In genomic region chr1:203476223-203476622, GRCh38 we compare ENCODE assay signal across 12 cellular contexts. TPM values are rescaled to one million over a fixed set of nuclear protein-coding genes. Genes with fewer than 3 reads are reported as not detected.
A peak's percentile ranks its signal among the peaks of the same experiment; 100 is the strongest.
DNase-seq lines count a peak whose midpoint lies in the region; ATAC-seq, FAIRE-seq and TF ChIP-seq lines count a peak whose summit lies in the region.
"Had no signal": no experiment of that assay in that cellular context is flagged by ENCODE, and none has a peak within 500 bp of the region (broad histone marks: within the 10 kb centered on the region; RNA-seq: fewer than 3 reads in every experiment).

No MANE protein-coding gene starts in this region.

- H3K36me3 ChIP-seq in heart left ventricle = no peaks in the 10 kb centered on the region
- no peaks in the 10 kb centered on the region for H3K36me3 ChIP-seq in kidney (ENCODE audit: control insufficient read depth in 1 of 2, insufficient read depth in 2 of 2, low read length in 2 of 2)
- H3K36me3 ChIP-seq in rectal smooth muscle tissue (ENCODE audit: control insufficient read depth, insufficient read depth, low read length) = no peaks in the 10 kb centered on the region
- H3K36me3 ChIP-seq in vagina = no peaks in the 10 kb centered on the region

- WGBS in heart left ventricle, 4 donors = 62 to 71% (median 65%) methylated on average over 6 of the region's 6 CpGs

- TF ChIP-seq CTCF in heart left ventricle (IDR thresholded peaks at IDR 0.05) = no peak
- no peak for TF ChIP-seq CTCF in kidney (IDR thresholded peaks at IDR 0.05; ENCODE audit: borderline replicate concordance, extremely low read depth, insufficient read depth)
- no peak for TF ChIP-seq CTCF in vagina (IDR thresholded peaks at IDR 0.05)

- TF ChIP-seq POLR2A in heart left ventricle (IDR thresholded peaks at IDR 0.05) (no peak), vagina (IDR thresholded peaks at IDR 0.05) (no peak)

- ATAC-seq in heart left ventricle (no peak), Right ventricle myocardium inferior (no peak), GM21723 (IDR thresholded peaks at IDR 0.05; ENCODE audit: unreplicated experiment) (no peak)

- H3K27me3 ChIP-seq in heart left ventricle = no peaks in the 10 kb centered on the region
- no peaks in the 10 kb centered on the region for H3K27me3 ChIP-seq in rectal smooth muscle tissue (ENCODE audit: control insufficient read depth, insufficient read depth, low read length)
- no peaks in the 10 kb centered on the region for H3K27me3 ChIP-seq in vagina

- H3K27ac ChIP-seq in heart left ventricle (peak overlapping the region in 11 of 12 donors; percentile 57 to 89 (median 78)), kidney (ENCODE audit: low read depth in 2 of 2, low read length in 2 of 2) (no peak overlapping the region), rectal smooth muscle tissue (ENCODE audit: low read depth, low read length) (peak overlapping the region; percentile 96), vagina (peak overlapping the region; percentile 93)

- no peak for FAIRE-seq in kidney (lab: Jason Lieb, UNC)
- FAIRE-seq: A204.1 had no signal

- H3K9ac ChIP-seq in kidney (ENCODE audit: low read length in 2 of 2) = no peak overlapping the region
- H3K9ac ChIP-seq in rectal smooth muscle tissue (ENCODE audit: low read length) = peak overlapping the region; percentile 51

- DNase-seq in heart left ventricle = no peak
- DNase-seq in Right ventricle myocardium inferior (ENCODE audit: missing footprints) = no peak
- DNase-seq in kidney = peak; percentile 5
- DNase-seq in vagina (ENCODE audit: extremely low spot score in 2 of 2) = no peak
- DNase-seq in inferior parietal cortex (ENCODE audit: extremely low spot score) = no peak
- no peak for DNase-seq in NCI-H82 treated with DMSO at 0.1 percent for 48 hours (lab: John Stamatoyannopoulos, UW; ENCODE audit: unreplicated experiment)
- DNase-seq: stimulated activated CD4-positive, alpha-beta T cell treated with anti-CD3 and anti-CD28 coated beads, Interleukin-2, amount 100 ng/mL, for 24 hours; SW 1271 had no signal

- H3K4me3 ChIP-seq in heart left ventricle (peak overlapping the region in 11 of 12 donors; percentile 20 to 72 (median 50)), kidney (ENCODE audit: low read length in 2 of 2) (peak overlapping the region; percentile 42 to 48), rectal smooth muscle tissue (ENCODE audit: low read length) (peak overlapping the region; percentile 64), vagina (peak overlapping the region; percentile 48 to 49)

- H3K9me3 ChIP-seq in heart left ventricle (no peaks in the 10 kb centered on the region), kidney (ENCODE audit: control insufficient read depth in 1 of 2, low read length in 2 of 2) (no peaks in the 10 kb centered on the region), vagina (no peaks in the 10 kb centered on the region)

- H3K4me1 ChIP-seq in heart left ventricle = peaks cover 0 to 42% (median 12%) of the 10 kb centered on the region in 12 donors
- peaks cover 0 to 6% of the 10 kb centered on the region in 2 donors for H3K4me1 ChIP-seq in kidney (ENCODE audit: control insufficient read depth in 1 of 2, insufficient read depth in 1 of 2, low read depth in 1 of 2, low read length in 2 of 2)
- H3K4me1 ChIP-seq in rectal smooth muscle tissue (ENCODE audit: control insufficient read depth, insufficient read depth, low read length) = peaks cover 45% of the 10 kb centered on the region
- H3K4me1 ChIP-seq in vagina = peaks cover 37% of the 10 kb centered on the region

- intact Hi-C loops in heart left ventricle (cut with DNase I) (loop anchor here in 1 of 10 donors (10.0 kb wide), 1 partner anchor 111 kb away; no protein-coding TSS in a partner anchor), Right ventricle myocardium inferior (cut with DNase I) (no loop called here), kidney (cut with DNase I) (no loop called here), vagina (cut with DNase I) (no loop called here)

RNA-seq across cellular contexts. Expression of gene PRELP, which starts 0.6 kb away (rescaled TPM):
- total RNA-seq in heart left ventricle (10 to 100 TPM in 6 of 9 donors, 1 to 10 TPM in 3; 3.6 to 61.9 (median 13.6) TPM), Right ventricle myocardium inferior (27.1 TPM), kidney (24.5 TPM), vagina (128 TPM)
- polyA plus RNA-seq in heart left ventricle (10 to 100 TPM in 1 of 2 donors, 1 to 10 TPM in 1; 7.8 to 14.6 TPM), kidney (ENCODE audit: insufficient read depth, low read depth, low replicate concordance) (9.5 TPM)

RNA-seq across cellular contexts. Expression of gene OPTC, which starts 17.7 kb away (rescaled TPM):
- total RNA-seq in heart left ventricle = not detected
- not detected for polyA plus RNA-seq in heart left ventricle
- not detected for total RNA-seq in Right ventricle myocardium inferior
- not detected for total RNA-seq in kidney
- polyA plus RNA-seq in kidney (ENCODE audit: insufficient read depth, low read depth, low replicate concordance) = not detected
- not detected for total RNA-seq in vagina
- total RNA-seq: mammary epithelial cell had no signal
- polyA plus RNA-seq: mammary epithelial cell had no signal

Comparison
In these comparisons a context has a peak if more than half of its experiments do, and no peak if none do; other contexts are left out.
1. H3K27ac ChIP-seq: peak in heart left ventricle (11 of 12), rectal smooth muscle tissue (single experiment) and vagina (single experiment); none in kidney (0 of 2).
2. Peak in every context shown above with its lines, with median percentiles within 50 percentile points of each other: H3K4me3 ChIP-seq.